ENCODE assay signal across 8 cellular contexts in the genomic region with DNA sequence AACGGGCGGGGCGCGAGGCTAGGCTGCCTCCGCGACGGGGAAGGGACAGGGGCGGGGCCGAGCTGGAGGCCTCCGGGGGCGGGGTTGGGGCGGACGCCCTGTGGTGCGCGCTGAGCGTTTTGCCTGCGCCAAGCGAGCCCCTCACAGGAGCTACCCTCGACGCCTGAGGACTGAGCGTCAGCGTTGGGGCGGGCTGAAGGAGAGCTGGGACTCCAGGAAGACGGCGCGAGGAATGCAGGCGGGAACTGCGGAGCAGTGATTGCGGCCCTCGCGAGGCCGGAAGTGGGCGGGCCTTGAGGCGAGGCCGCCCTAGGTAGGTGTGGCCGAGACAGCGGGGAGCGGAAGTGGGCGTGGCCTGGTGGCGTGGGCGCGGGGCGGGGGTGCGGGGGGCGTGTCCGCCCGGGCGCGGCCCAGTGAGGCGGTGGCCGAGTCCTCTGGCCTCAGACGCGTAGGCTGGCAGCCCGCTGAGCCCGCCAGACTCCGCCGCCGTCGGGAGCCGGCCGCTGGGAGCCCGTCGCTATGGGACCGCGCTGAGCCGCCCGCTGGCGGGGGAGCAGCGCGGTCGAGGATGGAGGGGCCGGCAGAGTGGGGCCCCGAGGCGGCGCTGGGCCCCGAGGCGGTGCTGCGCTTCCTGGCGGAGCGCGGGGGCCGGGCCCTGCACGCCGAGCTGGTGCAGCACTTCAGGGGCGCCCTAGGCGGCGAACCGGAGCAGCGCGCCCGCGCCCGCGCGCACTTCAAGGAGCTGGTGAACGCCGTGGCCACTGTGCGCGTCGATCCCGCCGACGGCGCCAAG. TPM values are rescaled to one million over a fixed set of nuclear protein-coding genes. Genes with fewer than 3 reads are reported as not detected.
A peak's percentile ranks its signal among the peaks of the same experiment; 100 is the strongest.
DNase-seq lines count a peak whose midpoint lies in the region; ATAC-seq and TF ChIP-seq lines count a peak whose summit lies in the region.

SEPTIN10 (minus strand) TSS at position 45 of the 793 bp plus-strand sequence. CDS start 139 bp downstream, outside the sequence.
SOWAHC (plus strand) TSS at position 443 of the 793 bp plus-strand sequence; CDS start at position 569, 126 bp downstream.

- no peaks in the 10 kb centered on the region for H3K36me3 ChIP-seq in liver (ENCODE audit: control insufficient read depth in 4 of 4, insufficient read depth in 3 of 4, low read depth in 1 of 4, low read length in 3 of 4)

- H3K9me3 ChIP-seq in liver (ENCODE audit: control insufficient read depth in 4 of 4, low read length in 3 of 4), result no peaks in the 10 kb centered on the region

- 1% methylated on average over 104 of the region's 104 CpGs for WGBS in liver

- peaks cover 4 to 33% (median 20%) of the 10 kb centered on the region in 4 donors for H3K4me1 ChIP-seq in liver (ENCODE audit: control insufficient read depth in 4 of 4, insufficient read depth in 4 of 4, low read length in 3 of 4)

- peaks cover 41% of the 10 kb centered on the region for H3K27me3 Mint-ChIP-seq in activated CD4-positive, alpha-beta memory T cell treated with anti-CD3 and anti-CD28 coated beads for 36 hours

- intact Hi-C loops in activated CD4-positive, alpha-beta memory T cell treated with anti-CD3 and anti-CD28 coated beads for 36 hours (cut with micrococcal nuclease), result no loop called here
- intact Hi-C loops in dorsolateral prefrontal cortex (cut with DNase I), result no loop called here

- peak within 1 kb of the TSS; percentile 82 for H3K4me3 Mint-ChIP-seq in activated CD4-positive, alpha-beta memory T cell treated with anti-CD3 and anti-CD28 coated beads for 36 hours

- ATAC-seq in GM18502 (IDR thresholded peaks at IDR 0.05; ENCODE audit: poor library complexity, unreplicated experiment) (peak; percentile 76), HG03039 (IDR thresholded peaks at IDR 0.05; ENCODE audit: unreplicated experiment) (peak; percentile 77), HG03439 (IDR thresholded peaks at IDR 0.05; ENCODE audit: unreplicated experiment) (no peak)

- DNase-seq in NCI-H345 (lab: John Stamatoyannopoulos, UW) (peak; percentile 95), dorsolateral prefrontal cortex (peak; percentile 41 to 94 (median 89))
- DNase-seq in activated CD4-positive, alpha-beta memory T cell treated with anti-CD3 and anti-CD28 coated beads for 36 hours, result peak; percentile 87
- DNase-seq in stimulated activated CD4-positive, alpha-beta T cell treated with anti-CD3 and anti-CD28 coated beads, Interleukin-2, amount 100 ng/mL, for 4 hours (ENCODE audit: low read depth), result peak; percentile 74

- peak within 1 kb of the TSS; percentile 79 for H3K27ac Mint-ChIP-seq in activated CD4-positive, alpha-beta memory T cell treated with anti-CD3 and anti-CD28 coated beads for 36 hours

- H3K27me3 ChIP-seq in dorsolateral prefrontal cortex (peaks cover 0 to 24% (median 0%) of the 10 kb centered on the region in 45 donors), liver (ENCODE audit: control insufficient read depth in 4 of 4, insufficient read depth in 4 of 4, low read length in 3 of 4) (no peaks in the 10 kb centered on the region)

- TF ChIP-seq RAD21 in liver (IDR thresholded peaks at IDR 0.05), result peak; percentile 27 to 34

- H3K4me3 ChIP-seq in dorsolateral prefrontal cortex (peak within 1 kb of the TSS; percentile 50 to 87 (median 73)), liver (ENCODE audit: low read depth in 1 of 3, low read length in 3 of 3) (peak within 1 kb of the TSS; percentile 85 to 96 (median 95))

- H3K4me1 Mint-ChIP-seq in activated CD4-positive, alpha-beta memory T cell treated with anti-CD3 and anti-CD28 coated beads for 36 hours (ENCODE audit: low read depth), result peaks cover 18% of the 10 kb centered on the region

- POLR2A ChIA-PET in activated CD4-positive, alpha-beta memory T cell treated with anti-CD3 and anti-CD28 coated beads for 36 hours (lab: Charles Lee), result no interaction called here

- peak in 14 of 56 donors; percentile 6 to 40 (median 18) for TF ChIP-seq CTCF in dorsolateral prefrontal cortex (IDR thresholded peaks at IDR 0.05 in 54 of 56, conservative IDR thresholded peaks at IDR 0.05 in 2 of 56; ENCODE audit: low read depth in 1 of 56, partially characterized antibody in 56 of 56)
- TF ChIP-seq CTCF in liver (IDR thresholded peaks at IDR 0.05; ENCODE audit: low read depth, low read length, missing input control), result no peak

- CTCF ChIA-PET in activated CD4-positive, alpha-beta memory T cell treated with anti-CD3 and anti-CD28 coated beads for 36 hours (lab: Charles Lee), result interaction anchor here (0.5 to 0.7 kb wide), 2 partner anchors 16 to 656 kb away, joined by 3 read pairs; no protein-coding TSS in a partner anchor

- H3K36me3 Mint-ChIP-seq in activated CD4-positive, alpha-beta memory T cell treated with anti-CD3 and anti-CD28 coated beads for 36 hours, result peaks cover 5% of the 10 kb centered on the region

- peak within 1 kb of the TSS; percentile 89 to 97 for H3K9ac ChIP-seq in liver (ENCODE audit: low read depth in 1 of 2, low read length in 2 of 2)

- H3K27ac ChIP-seq in dorsolateral prefrontal cortex (peak within 1 kb of the TSS in 58 of 59 donors; percentile 18 to 96 (median 91)), liver (ENCODE audit: low read depth in 1 of 2, low read length in 2 of 2) (peak within 1 kb of the TSS; percentile 91)

- H3K9me3 Mint-ChIP-seq in activated CD4-positive, alpha-beta memory T cell treated with anti-CD3 and anti-CD28 coated beads for 36 hours, result no peaks in the 10 kb centered on the region

TF ChIP-seq in liver, 16 proteins besides CTCF, POLR2A, EP300 and RAD21 (continues in another document):
- TF ChIP-seq SP1 (IDR thresholded peaks at IDR 0.05), result peak; percentile 80
- peak; percentile 66 to 90 for TF ChIP-seq GABPA (IDR thresholded peaks at IDR 0.05 in 1 of 2, conservative IDR thresholded peaks at IDR 0.05 in 1 of 2)
- no peak for TF ChIP-seq HNF4G (IDR thresholded peaks at IDR 0.05)
- TF ChIP-seq, protein P1, sequence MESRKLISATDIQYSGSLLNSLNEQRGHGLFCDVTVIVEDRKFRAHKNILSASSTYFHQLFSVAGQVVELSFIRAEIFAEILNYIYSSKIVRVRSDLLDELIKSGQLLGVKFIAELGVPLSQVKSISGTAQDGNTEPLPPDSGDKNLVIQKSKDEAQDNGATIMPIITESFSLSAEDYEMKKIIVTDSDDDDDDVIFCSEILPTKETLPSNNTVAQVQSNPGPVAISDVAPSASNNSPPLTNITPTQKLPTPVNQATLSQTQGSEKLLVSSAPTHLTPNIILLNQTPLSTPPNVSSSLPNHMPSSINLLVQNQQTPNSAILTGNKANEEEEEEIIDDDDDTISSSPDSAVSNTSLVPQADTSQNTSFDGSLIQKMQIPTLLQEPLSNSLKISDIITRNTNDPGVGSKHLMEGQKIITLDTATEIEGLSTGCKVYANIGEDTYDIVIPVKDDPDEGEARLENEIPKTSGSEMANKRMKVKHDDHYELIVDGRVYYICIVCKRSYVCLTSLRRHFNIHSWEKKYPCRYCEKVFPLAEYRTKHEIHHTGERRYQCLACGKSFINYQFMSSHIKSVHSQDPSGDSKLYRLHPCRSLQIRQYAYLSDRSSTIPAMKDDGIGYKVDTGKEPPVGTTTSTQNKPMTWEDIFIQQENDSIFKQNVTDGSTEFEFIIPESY (IDR thresholded peaks at IDR 0.05), result peak; percentile 97
- TF ChIP-seq FOXA1 (IDR thresholded peaks at IDR 0.05), result no peak
- TF ChIP-seq EGR1 (IDR thresholded peaks at IDR 0.05; ENCODE audit: low read depth in 2 of 2), result peak; percentile 60 to 85
- TF ChIP-seq, protein P2, sequence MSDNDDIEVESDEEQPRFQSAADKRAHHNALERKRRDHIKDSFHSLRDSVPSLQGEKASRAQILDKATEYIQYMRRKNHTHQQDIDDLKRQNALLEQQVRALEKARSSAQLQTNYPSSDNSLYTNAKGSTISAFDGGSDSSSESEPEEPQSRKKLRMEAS (IDR thresholded peaks at IDR 0.05), result no peak
- no peak for TF ChIP-seq NR2F2 (IDR thresholded peaks at IDR 0.05)
- TF ChIP-seq, protein P3, sequence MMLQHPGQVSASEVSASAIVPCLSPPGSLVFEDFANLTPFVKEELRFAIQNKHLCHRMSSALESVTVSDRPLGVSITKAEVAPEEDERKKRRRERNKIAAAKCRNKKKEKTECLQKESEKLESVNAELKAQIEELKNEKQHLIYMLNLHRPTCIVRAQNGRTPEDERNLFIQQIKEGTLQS (IDR thresholded peaks at IDR 0.05), result no peak
- TF ChIP-seq TAF1 (conservative IDR thresholded peaks at IDR 0.05), result peak; percentile 58
- TF ChIP-seq, protein P4, sequence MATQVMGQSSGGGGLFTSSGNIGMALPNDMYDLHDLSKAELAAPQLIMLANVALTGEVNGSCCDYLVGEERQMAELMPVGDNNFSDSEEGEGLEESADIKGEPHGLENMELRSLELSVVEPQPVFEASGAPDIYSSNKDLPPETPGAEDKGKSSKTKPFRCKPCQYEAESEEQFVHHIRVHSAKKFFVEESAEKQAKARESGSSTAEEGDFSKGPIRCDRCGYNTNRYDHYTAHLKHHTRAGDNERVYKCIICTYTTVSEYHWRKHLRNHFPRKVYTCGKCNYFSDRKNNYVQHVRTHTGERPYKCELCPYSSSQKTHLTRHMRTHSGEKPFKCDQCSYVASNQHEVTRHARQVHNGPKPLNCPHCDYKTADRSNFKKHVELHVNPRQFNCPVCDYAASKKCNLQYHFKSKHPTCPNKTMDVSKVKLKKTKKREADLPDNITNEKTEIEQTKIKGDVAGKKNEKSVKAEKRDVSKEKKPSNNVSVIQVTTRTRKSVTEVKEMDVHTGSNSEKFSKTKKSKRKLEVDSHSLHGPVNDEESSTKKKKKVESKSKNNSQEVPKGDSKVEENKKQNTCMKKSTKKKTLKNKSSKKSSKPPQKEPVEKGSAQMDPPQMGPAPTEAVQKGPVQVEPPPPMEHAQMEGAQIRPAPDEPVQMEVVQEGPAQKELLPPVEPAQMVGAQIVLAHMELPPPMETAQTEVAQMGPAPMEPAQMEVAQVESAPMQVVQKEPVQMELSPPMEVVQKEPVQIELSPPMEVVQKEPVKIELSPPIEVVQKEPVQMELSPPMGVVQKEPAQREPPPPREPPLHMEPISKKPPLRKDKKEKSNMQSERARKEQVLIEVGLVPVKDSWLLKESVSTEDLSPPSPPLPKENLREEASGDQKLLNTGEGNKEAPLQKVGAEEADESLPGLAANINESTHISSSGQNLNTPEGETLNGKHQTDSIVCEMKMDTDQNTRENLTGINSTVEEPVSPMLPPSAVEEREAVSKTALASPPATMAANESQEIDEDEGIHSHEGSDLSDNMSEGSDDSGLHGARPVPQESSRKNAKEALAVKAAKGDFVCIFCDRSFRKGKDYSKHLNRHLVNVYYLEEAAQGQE (IDR thresholded peaks at IDR 0.05), result peak; percentile 89
- peak; percentile 53 to 55 for TF ChIP-seq RXRA (IDR thresholded peaks at IDR 0.05)
- no peak for TF ChIP-seq FOXA2 (IDR thresholded peaks at IDR 0.05)

RNA-seq across cellular contexts. Expression of gene SEPTIN10, which starts in this region (rescaled TPM):
- total RNA-seq in activated CD4-positive, alpha-beta memory T cell treated with anti-CD3 and anti-CD28 coated beads for 36 hours, result 1 to 10 TPM; 8.4 to 9.8 TPM
- total RNA-seq in dorsolateral prefrontal cortex, result 10 to 100 TPM; 14.0 to 64.1 (median 26.0) TPM
- total RNA-seq in liver, result 10 to 100 TPM; 19.8 to 35.9 TPM
- 10 to 100 TPM; 19.6 to 20.5 TPM for polyA plus RNA-seq in liver

RNA-seq across cellular contexts. Expression of gene SOWAHC, which starts in this region (rescaled TPM):
- total RNA-seq in activated CD4-positive, alpha-beta memory T cell treated with anti-CD3 and anti-CD28 coated beads for 36 hours, result 1 to 10 TPM in 1 of 2 experiments, under 1 TPM in 1; 0.97 to 1.0 TPM
- total RNA-seq in dorsolateral prefrontal cortex, result 1 to 10 TPM; 1.4 to 6.7 (median 3.7) TPM
- total RNA-seq in liver, result 10 to 100 TPM in 1 of 2 donors, 1 to 10 TPM in 1; 8.5 to 16.9 TPM
- polyA plus RNA-seq in liver, result 1 to 10 TPM; 7.0 to 9.8 TPM
